In genomic region chr17:48410821-48411220, GRCh38 we compare ENCODE assay signal across 4 cellular contexts. TPM values are rescaled to one million over a fixed set of nuclear protein-coding genes. Genes with fewer than 3 reads are reported as not detected.
"Had no signal": no experiment of that assay in that cellular context is flagged by ENCODE, and none has a peak within 500 bp of the region (broad histone marks: within the 10 kb centered on the region; RNA-seq: fewer than 3 reads in every experiment).

No MANE protein-coding gene starts in this region.

RNA-seq across cellular contexts. Expression of gene SKAP1, which starts 19.2 kb away (rescaled TPM):
- total RNA-seq: gastrocnemius medialis, osteoblast, right atrium auricular region, smooth muscle cell had no signal
- polyA plus RNA-seq: smooth muscle cell had no signal
